8 cellular contexts compared by ENCODE assay signal in genomic region chr12:49331360-49332222, GRCh38. TPM values are rescaled to one million over a fixed set of nuclear protein-coding genes. Genes with fewer than 3 reads are reported as not detected.
DNase-seq lines count a peak whose midpoint lies in the region; ATAC-seq and TF ChIP-seq lines count a peak whose summit lies in the region.

No MANE protein-coding gene starts in this region.

- peak; percentile 76 for TF ChIP-seq CTCF in H9 (conservative IDR thresholded peaks at IDR 0.05)
- peak; percentile 85 for TF ChIP-seq CTCF in RWPE1 (conservative IDR thresholded peaks at IDR 0.05; ENCODE audit: low read depth)

- no peak overlapping the region for H3T11ph ChIP-seq in H9 (ENCODE audit: low read length)

- no peak overlapping the region for H2BK12ac ChIP-seq in H9 (ENCODE audit: insufficient read length, low read depth, low read length)

- DNase-seq in C1 segment of cervical spinal cord (lab: John Stamatoyannopoulos, UW) (peak in 10 of 14 donors; percentile 13 to 65 (median 39)), H9 (peak; percentile 80), RWPE1 (ENCODE audit: low spot score) (peak; percentile 72)
- no peak for DNase-seq in naive thymus-derived CD4-positive, alpha-beta T cell
- DNase-seq in activated naive CD4-positive, alpha-beta T cell treated with anti-CD3 and anti-CD28 coated beads, Interleukin-2, amount 50 U/mL, for 16 hours: no peak

- H4K20me1 ChIP-seq in H9 (ENCODE audit: control insufficient read depth, insufficient read depth, insufficient read length): no peaks in the 10 kb centered on the region

- no peak overlapping the region for H3K14ac ChIP-seq in H9 (ENCODE audit: insufficient read depth, low read length)

- no peak overlapping the region for H2BK5ac ChIP-seq in H9 (ENCODE audit: insufficient read length, low read length)

- no peaks in the 10 kb centered on the region for H3K4me1 ChIP-seq in H9 (ENCODE audit: insufficient read depth, low read length)
- peaks cover under 1 to 1% of the 10 kb centered on the region in 2 donors for H3K4me1 ChIP-seq in naive thymus-derived CD4-positive, alpha-beta T cell (ENCODE audit: control insufficient read depth in 2 of 2, insufficient read depth in 2 of 2, low read length in 2 of 2)

- intact Hi-C loops in naive thymus-derived CD4-positive, alpha-beta T cell (cut with micrococcal nuclease): no loop called here

- H3K23me2 ChIP-seq in H9 (ENCODE audit: insufficient read length, low read depth, low read length, poor library complexity, severe bottlenecking): peaks cover 2% of the 10 kb centered on the region

- POLR2A ChIA-PET in RWPE1 (lab: Yijun Ruan, JAX; ENCODE audit: low non-redundant PET): interaction anchor here (0.7 kb wide), 1 partner anchor 36 kb away, joined by 3 read pairs; the partner anchor contains the start of gene SPATS2
- POLR2A ChIA-PET in naive thymus-derived CD4-positive, alpha-beta T cell (lab: Charles Lee): interaction anchor here (0.6 kb wide), 1 partner anchor 41 kb away, joined by 4 read pairs; no protein-coding TSS in a partner anchor

- no peak overlapping the region for H4K91ac ChIP-seq in H9 (ENCODE audit: insufficient read length, low read depth, low read length)

- WGBS in H9 (ENCODE audit: extremely low coverage, insufficient read length, low lambda C conversion rate): no CpG with 5 or more reads among the region's 11 CpGs

- no peak overlapping the region for H2AFZ ChIP-seq in H9 (ENCODE audit: low read length)

- peak overlapping the region in 1 of 2 experiments; percentile 58; a peak in 2 of 5 replicates for H3K4me3 Mint-ChIP-seq in H9
- no peak overlapping the region for H3K4me3 Mint-ChIP-seq in naive thymus-derived CD4-positive, alpha-beta T cell

- peaks cover 0 to 3% of the 10 kb centered on the region in 2 experiments; a peak in 1 of 5 replicates for H3K9me3 Mint-ChIP-seq in H9
- H3K9me3 Mint-ChIP-seq in naive thymus-derived CD4-positive, alpha-beta T cell: peaks cover 0 to 3% (median 0%) of the 10 kb centered on the region in 11 donors

- H3K56ac ChIP-seq in H9 (ENCODE audit: insufficient read length, low read depth, low read length): no peak overlapping the region

- peaks cover 0 to 5% of the 10 kb centered on the region in 2 experiments; a peak in 1 of 4 replicates for H3K4me1 Mint-ChIP-seq in H9
- H3K4me1 Mint-ChIP-seq in naive thymus-derived CD4-positive, alpha-beta T cell: peaks cover 4 to 17% (median 16%) of the 10 kb centered on the region in 7 donors

- no peak overlapping the region for H4K8ac ChIP-seq in H9 (replicated peaks; ENCODE audit: insufficient read length, low read depth, low read length)

- H3K27me3 Mint-ChIP-seq in H9 (ENCODE audit: low read depth): peaks cover 42% of the 10 kb centered on the region
- peaks cover 39 to 47% (median 43%) of the 10 kb centered on the region in 5 donors for H3K27me3 Mint-ChIP-seq in naive thymus-derived CD4-positive, alpha-beta T cell

- no peak overlapping the region for H2BK20ac ChIP-seq in H9 (ENCODE audit: low read depth, low read length, poor library complexity, severe bottlenecking)

- no peaks in the 10 kb centered on the region for H3K79me2 ChIP-seq in H9 (ENCODE audit: insufficient read depth, low read length)

- no peak overlapping the region for H3K4me3 ChIP-seq in naive thymus-derived CD4-positive, alpha-beta T cell (ENCODE audit: low read length)

- H2BK15ac ChIP-seq in H9 (ENCODE audit: low read depth, low read length): no peak overlapping the region

- H3K4me2 ChIP-seq in H9 (ENCODE audit: insufficient read depth, insufficient read length, low read length): no peak overlapping the region

- no peak overlapping the region for H4K5ac ChIP-seq in H9 (ENCODE audit: insufficient read length, low read depth, low read length)

- no peaks in the 10 kb centered on the region for H3K36me3 ChIP-seq in naive thymus-derived CD4-positive, alpha-beta T cell (ENCODE audit: control insufficient read depth in 2 of 3, insufficient read depth in 3 of 3, low read length in 3 of 3)

- no peak overlapping the region for H3K4ac ChIP-seq in H9 (ENCODE audit: low read depth, low read length)

- ATAC-seq in esophagus mucosa (peak; percentile 54), GM19324 (IDR thresholded peaks at IDR 0.05; ENCODE audit: low FRiP score, unreplicated experiment) (no peak), GM21786 (IDR thresholded peaks at IDR 0.05; ENCODE audit: unreplicated experiment) (no peak)
- ATAC-seq in naive thymus-derived CD4-positive, alpha-beta T cell: peak; percentile 73

- H3K9ac ChIP-seq in H9 (ENCODE audit: extremely low read depth, insufficient read length, low read length): no peak overlapping the region

- no peak overlapping the region for H3K27ac Mint-ChIP-seq in H9
- H3K27ac Mint-ChIP-seq in naive thymus-derived CD4-positive, alpha-beta T cell: peak overlapping the region in 1 of 9 donors; percentile 6

- no peak overlapping the region for H3K18ac ChIP-seq in H9 (ENCODE audit: insufficient read length, low read depth, low read length)

- H3K27ac ChIP-seq in H9 (ENCODE audit: insufficient read length, low read depth, low read length) (no peak overlapping the region), RWPE1 (peak overlapping the region; percentile 54)
- no peak overlapping the region for H3K27ac ChIP-seq in naive thymus-derived CD4-positive, alpha-beta T cell (ENCODE audit: low read depth, low read length)

- no peak overlapping the region for H3K23ac ChIP-seq in H9 (ENCODE audit: insufficient read length, low read depth, low read length)

- H3K79me1 ChIP-seq in H9 (ENCODE audit: insufficient read depth, low read depth, low read length, poor library complexity, severe bottlenecking): no peaks in the 10 kb centered on the region

- H3K9me3 ChIP-seq in H9 (ENCODE audit: control insufficient read depth, low read depth, low read length): no peaks in the 10 kb centered on the region
- H3K9me3 ChIP-seq in naive thymus-derived CD4-positive, alpha-beta T cell (ENCODE audit: control insufficient read depth in 2 of 3, low read length in 3 of 3): no peaks in the 10 kb centered on the region

- H3K36me3 Mint-ChIP-seq in H9 (ENCODE audit: insufficient read depth in 1 of 3, low read depth in 3 of 3): peaks cover 15 to 41% (median 41%) of the 10 kb centered on the region in 3 experiments; a peak in 6 of 7 replicates
- peaks cover 0 to 30% (median 0%) of the 10 kb centered on the region in 5 donors for H3K36me3 Mint-ChIP-seq in naive thymus-derived CD4-positive, alpha-beta T cell

- no peak overlapping the region for H2AK5ac ChIP-seq in H9 (ENCODE audit: insufficient read length, low read length)

- H3K27me3 ChIP-seq in H9 (ENCODE audit: insufficient read depth, low read length): peaks cover 21% of the 10 kb centered on the region; the same call in 1 of the 2 replicates
- H3K27me3 ChIP-seq in naive thymus-derived CD4-positive, alpha-beta T cell (ENCODE audit: control insufficient read depth in 2 of 2, insufficient read depth in 2 of 2, low read length in 2 of 2): peaks cover 0 to 17% of the 10 kb centered on the region in 2 donors

- CTCF ChIA-PET in RWPE1 (lab: Yijun Ruan, JAX): interaction anchor here (0.5 to 2.6 kb wide), 19 partner anchors 9 to 372 kb away, joined by 3 to 30 read pairs (median 4); partner anchors contain the start of genes DNAJC22, PRPH and TROAP
- CTCF ChIA-PET in naive thymus-derived CD4-positive, alpha-beta T cell (lab: Charles Lee): interaction anchor here (0.6 to 1.6 kb wide), 6 partner anchors 9 to 183 kb away, joined by 3 to 7 read pairs (median 6); partner anchors contain the start of genes DNAJC22 and TROAP

- no peak overlapping the region for H2BK120ac ChIP-seq in H9 (ENCODE audit: low read depth, low read length, poor library complexity, severe bottlenecking)

RNA-seq across cellular contexts. Expression of gene C1QL4, which starts 5.4 kb away (rescaled TPM):
- total RNA-seq in H9 (2021) (1.2 and 1.9 TPM in 2 replicates), esophagus mucosa (not detected)
- total RNA-seq in naive thymus-derived CD4-positive, alpha-beta T cell: not detected
- polyA plus RNA-seq in naive thymus-derived CD4-positive, alpha-beta T cell: not detected

RNA-seq across cellular contexts. Expression of gene TROAP, which starts 8.5 kb away (rescaled TPM):
- total RNA-seq in H9 (2021): 70.5 and 75.3 TPM in 2 replicates
- total RNA-seq in esophagus mucosa: 23.6 TPM
- 10 to 100 TPM in 1 of 5 experiments, 1 to 10 TPM in 2, under 1 TPM in 1, not detected in 1; 0.83 to 58.2 (median 1.3) TPM for total RNA-seq in naive thymus-derived CD4-positive, alpha-beta T cell
- under 1 TPM in 1 of 2 donors, not detected in 1; 0.21 TPM for polyA plus RNA-seq in naive thymus-derived CD4-positive, alpha-beta T cell

RNA-seq across cellular contexts. Expression of gene DNAJC22, which starts 15.1 kb away (rescaled TPM):
- total RNA-seq in H9 (2021) (2.6 and 3.2 TPM in 2 replicates), esophagus mucosa (0.16 TPM)
- not detected for total RNA-seq in naive thymus-derived CD4-positive, alpha-beta T cell
- polyA plus RNA-seq in naive thymus-derived CD4-positive, alpha-beta T cell: not detected

RNA-seq across cellular contexts. Expression of gene SPATS2, which starts 35.7 kb away (rescaled TPM):
- 16.0 and 17.1 TPM in 2 replicates for total RNA-seq in H9 (2021)
- total RNA-seq in esophagus mucosa: 12.4 TPM
- 1 to 10 TPM; 7.4 to 9.8 (median 8.9) TPM for total RNA-seq in naive thymus-derived CD4-positive, alpha-beta T cell
- polyA plus RNA-seq in naive thymus-derived CD4-positive, alpha-beta T cell: 1 to 10 TPM; 3.0 to 7.8 TPM

RNA-seq across cellular contexts. Expression of gene PRPH, which starts 36.6 kb away (rescaled TPM):
- 1.1 and 2.2 TPM in 2 replicates for total RNA-seq in H9 (2021)
- 0.64 TPM for total RNA-seq in esophagus mucosa
- not detected for total RNA-seq in naive thymus-derived CD4-positive, alpha-beta T cell
- polyA plus RNA-seq in naive thymus-derived CD4-positive, alpha-beta T cell: not detected

Comparison
In these comparisons a context has a peak if more than half of its experiments do, and no peak if none do; other contexts are left out.
1. DNase-seq: peak in C1 segment of cervical spinal cord (10 of 14), H9 (single experiment) and RWPE1 (single experiment); none in naive thymus-derived CD4-positive, alpha-beta T cell (0 of 9) and activated naive CD4-positive, alpha-beta T cell treated with anti-CD3 and anti-CD28 coated beads, Interleukin-2, amount 50 U/mL, for 16 hours (single experiment).
2. ATAC-seq: peak in esophagus mucosa (single experiment) and naive thymus-derived CD4-positive, alpha-beta T cell (single experiment); none in GM19324 (single experiment) and GM21786 (single experiment).